Comparison of ENCODE assay signal across 9 cellular contexts in genomic region chr2:105768961-105769452, GRCh38. TPM values are rescaled to one million over a fixed set of nuclear protein-coding genes. Genes with fewer than 3 reads are reported as not detected.
DNase-seq lines count a peak whose midpoint lies in the region; ATAC-seq and TF ChIP-seq lines count a peak whose summit lies in the region.
"Had no signal": no experiment of that assay in that cellular context is flagged by ENCODE, and none has a peak within 500 bp of the region (broad histone marks: within the 10 kb centered on the region; RNA-seq: fewer than 3 reads in every experiment).

No MANE protein-coding gene starts in this region.

- POLR2A ChIA-PET in OCI-LY7 (lab: Charles Lee): interaction anchor here (0.6 to 2.1 kb wide), 6 partner anchors 10 to 191 kb away, joined by 3 to 7 read pairs (median 3); no protein-coding TSS in a partner anchor

- BruUV-seq in OCI-LY7 (replicated peaks; lab: Mats Ljungman, UMichigan): no TSS peak

- H3K27ac ChIP-seq in OCI-LY7 (ENCODE audit: low read depth, low read length, poor library complexity, severe bottlenecking): no peak overlapping the region

- H4K20me1 ChIP-seq in OCI-LY7 (ENCODE audit: insufficient read depth, low read length): no peaks in the 10 kb centered on the region

- intact Hi-C loops in OCI-LY7 (cut with micrococcal nuclease; ENCODE audit: unreplicated experiment): no loop called here

- no peaks in the 10 kb centered on the region for H3K9me3 ChIP-seq in OCI-LY7 (ENCODE audit: low read length)

- H3K4me3 Mint-ChIP-seq in progenitor cell of endocrine pancreas (ENCODE audit: low read depth): no peak overlapping the region
- H3K4me3 Mint-ChIP-seq: brain had no signal

- no peaks in the 10 kb centered on the region; the same call in 1 of the 2 replicates for H3K36me3 ChIP-seq in OCI-LY7 (ENCODE audit: insufficient read depth, low read length)

- H3K36me3 Mint-ChIP-seq in progenitor cell of endocrine pancreas (ENCODE audit: insufficient read depth): peaks cover 5% of the 10 kb centered on the region

- H2AFZ ChIP-seq in OCI-LY7 (ENCODE audit: low read length): no peak overlapping the region

- DNase-seq in OCI-LY7 (ENCODE audit: low spot score): peak; percentile 41
- peak; percentile 66 for DNase-seq in epithelial cell of esophagus (ENCODE audit: low read depth)
- DNase-seq in progenitor cell of endocrine pancreas (ENCODE audit: low spot score, unreplicated experiment): no peak
- DNase-seq in NCI-H128 (lab: John Stamatoyannopoulos, UW; ENCODE audit: unreplicated experiment): no peak
- DNase-seq in HuH-7 (ENCODE audit: low spot score): no peak

- H3K4me1 ChIP-seq in OCI-LY7 (ENCODE audit: insufficient read depth, low read length, poor library complexity, severe bottlenecking): peaks cover 16% of the 10 kb centered on the region

- H3K27ac Mint-ChIP-seq in progenitor cell of endocrine pancreas: peak overlapping the region; percentile 63

- H3K4me1 Mint-ChIP-seq in progenitor cell of endocrine pancreas (ENCODE audit: low read depth): peaks cover 27% of the 10 kb centered on the region

- no peaks in the 10 kb centered on the region for H3K79me2 ChIP-seq in OCI-LY7 (ENCODE audit: insufficient read depth, low read depth, low read length)

- peak overlapping the region; percentile 20; the same call in 1 of the 2 replicates for H3K4me2 ChIP-seq in OCI-LY7 (ENCODE audit: low read length)

- CTCF ChIA-PET in OCI-LY7 (lab: Charles Lee; ENCODE audit: unreplicated experiment): no interaction called here

- no peak overlapping the region for H3K4me3 ChIP-seq in OCI-LY7 (ENCODE audit: low read depth, low read length, poor library complexity, severe bottlenecking)
- H3K4me3 ChIP-seq in epithelial cell of esophagus (ENCODE audit: low read length): no peak overlapping the region

- H3K27me3 Mint-ChIP-seq in progenitor cell of endocrine pancreas: no peaks in the 10 kb centered on the region

- no peaks in the 10 kb centered on the region for H3K9me3 Mint-ChIP-seq in progenitor cell of endocrine pancreas (ENCODE audit: low read depth)

- no peaks in the 10 kb centered on the region for H3K9me2 ChIP-seq in OCI-LY7 (ENCODE audit: insufficient read depth, low read length)

- no peak for TF ChIP-seq CTCF in OCI-LY7 (conservative IDR thresholded peaks at IDR 0.05; ENCODE audit: low read length)
- no peak for TF ChIP-seq CTCF in epithelial cell of esophagus (IDR thresholded peaks at IDR 0.05; ENCODE audit: insufficient read depth, low read depth, low read length, missing control alignments)
- TF ChIP-seq CTCF in progenitor cell of endocrine pancreas (IDR thresholded peaks at IDR 0.05; ENCODE audit: unreplicated experiment): no peak

- peak; percentile 58 for ATAC-seq in GM19463 (IDR thresholded peaks at IDR 0.05; ENCODE audit: unreplicated experiment)
- ATAC-seq in HG02642 (IDR thresholded peaks at IDR 0.05; ENCODE audit: poor library complexity, unreplicated experiment): no peak
- ATAC-seq in HG03378 (IDR thresholded peaks at IDR 0.05; ENCODE audit: unreplicated experiment): no peak

RNA-seq across cellular contexts. Expression of gene NCK2, which starts 24.3 kb away (rescaled TPM):
- total RNA-seq in OCI-LY7 (2014; rRNA removed; shearing (Covaris generic)): 23.4 and 24.7 TPM in 2 replicates
- total RNA-seq in OCI-LY7 (2022): 33.5 and 34.2 TPM in 2 replicates
- 92.5 TPM in 2 replicates for total RNA-seq in progenitor cell of endocrine pancreas

Comparison
In these comparisons a context has a peak if more than half of its experiments do, and no peak if none do; other contexts are left out.
1. DNase-seq: peak in OCI-LY7 (single experiment) and epithelial cell of esophagus (single experiment); none in progenitor cell of endocrine pancreas (single experiment), NCI-H128 (single experiment) and HuH-7 (single experiment).